ENCODE assay signal across 9 cellular contexts in genomic region chr11:128323381-128323780, GRCh38.
DNase-seq lines count a peak whose midpoint lies in the region; ATAC-seq and TF ChIP-seq lines count a peak whose summit lies in the region.
"Had no signal": no experiment of that assay in that cellular context is flagged by ENCODE, and none has a peak within 500 bp of the region (broad histone marks: within the 10 kb centered on the region; RNA-seq: fewer than 3 reads in every experiment).

No MANE protein-coding gene starts in this region.

- H3K27me3 ChIP-seq in OCI-LY3 (ENCODE audit: low read depth, low read length), result no peaks in the 10 kb centered on the region
- no peaks in the 10 kb centered on the region for H3K27me3 ChIP-seq in transverse colon
- peaks cover 0 to 5% (median 0%) of the 10 kb centered on the region in 45 donors for H3K27me3 ChIP-seq in dorsolateral prefrontal cortex

- peak; percentile 45 for DNase-seq in AG08396 (ENCODE audit: low spot score)
- peak; percentile 45 for DNase-seq in fibroblast of villous mesenchyme (ENCODE audit: low read depth)
- peak; percentile 40 for DNase-seq in transverse colon
- DNase-seq in cortex of kidney (lab: John Stamatoyannopoulos, UW), result no peak
- DNase-seq in dorsolateral prefrontal cortex, result no peak

- WGBS in transverse colon (ENCODE audit: low coverage in 1 of 2), 2 donors, result 59 to 88% methylated on average over 2 of the region's 2 CpGs

- no peak overlapping the region for H3K27ac ChIP-seq in OCI-LY3 (ENCODE audit: low read length)
- peak overlapping the region; percentile 10 to 66 (median 42) for H3K27ac ChIP-seq in transverse colon
- H3K27ac ChIP-seq in dorsolateral prefrontal cortex, result no peak overlapping the region
- H3K27ac ChIP-seq: epithelial cell of prostate had no signal

- H3K79me2 ChIP-seq in OCI-LY3 (ENCODE audit: low read length), result no peaks in the 10 kb centered on the region

- H3K9ac ChIP-seq in OCI-LY3 (ENCODE audit: low read length), result no peak overlapping the region

- H3K4me1 ChIP-seq in OCI-LY3 (ENCODE audit: low read length), result peaks cover 54% of the 10 kb centered on the region
- H3K4me1 ChIP-seq in transverse colon, result peaks cover 0 to 8% (median 2%) of the 10 kb centered on the region in 4 donors

- TF ChIP-seq CTCF in OCI-LY3 (IDR thresholded peaks at IDR 0.05; ENCODE audit: low read depth, low read length) (peak; percentile 67), fibroblast of villous mesenchyme (IDR thresholded peaks at IDR 0.05; ENCODE audit: insufficient read depth, low read depth, low read length) (peak; percentile 55), transverse colon (IDR thresholded peaks at IDR 0.05) (peak; percentile 11 to 53 (median 26)), dorsolateral prefrontal cortex (IDR thresholded peaks at IDR 0.05 in 54 of 56, conservative IDR thresholded peaks at IDR 0.05 in 2 of 56; ENCODE audit: low read depth in 1 of 56, partially characterized antibody in 56 of 56) (peak in 12 of 56 donors; percentile 7 to 40 (median 19))

- no peaks in the 10 kb centered on the region for H4K20me1 ChIP-seq in OCI-LY3 (ENCODE audit: insufficient read depth, low read length)

- H2AFZ ChIP-seq in OCI-LY3 (ENCODE audit: low read depth, low read length), result no peak overlapping the region

- H3K9me3 ChIP-seq in OCI-LY3 (ENCODE audit: insufficient read depth, low read length) (no peaks in the 10 kb centered on the region), transverse colon (no peaks in the 10 kb centered on the region)

- TF ChIP-seq EP300 in transverse colon (IDR thresholded peaks at IDR 0.05; ENCODE audit: low read depth), result no peak

- in situ Hi-C loops in transverse colon (cut with MboI; ENCODE audit: low pct_ligation_motif_present in 1 of 4, low pct_unique_long_range_greater_than_20kb in 1 of 4, low sequenced_read_pairs in 3 of 4), result loop anchor here in 1 of 4 donors (25.0 kb wide), 1 partner anchor 139 kb away; no protein-coding TSS in a partner anchor

- no peak for TF ChIP-seq POLR2A in transverse colon (IDR thresholded peaks at IDR 0.05)

- H3K4me2 ChIP-seq in OCI-LY3 (ENCODE audit: low read length), result no peak overlapping the region

- no peak overlapping the region for H3K4me3 ChIP-seq in OCI-LY3 (ENCODE audit: low read length)
- no peak overlapping the region for H3K4me3 ChIP-seq in fibroblast of villous mesenchyme (ENCODE audit: low read depth, low read length)
- H3K4me3 ChIP-seq in transverse colon, result no peak overlapping the region
- no peak overlapping the region for H3K4me3 ChIP-seq in dorsolateral prefrontal cortex

- H3K36me3 ChIP-seq in OCI-LY3 (replicated peaks; ENCODE audit: low read depth, low read length) (no peaks in the 10 kb centered on the region), transverse colon (no peaks in the 10 kb centered on the region)

- intact Hi-C loops in transverse colon (cut with DNase I; ENCODE audit: low total_unique reads) (loop anchor here (5.0 kb wide), 1 partner anchor 49 kb away; no protein-coding TSS in a partner anchor), dorsolateral prefrontal cortex (cut with DNase I) (no loop called here)

- ATAC-seq in GM18907 (IDR thresholded peaks at IDR 0.05; ENCODE audit: unreplicated experiment) (peak; percentile 37), GM18858 (IDR thresholded peaks at IDR 0.05; ENCODE audit: unreplicated experiment) (no peak)

Comparison
In these comparisons a context has a peak if more than half of its experiments do, and no peak if none do; other contexts are left out.
1. DNase-seq: peak in AG08396 (single experiment), fibroblast of villous mesenchyme (single experiment) and transverse colon (single experiment); none in cortex of kidney (single experiment) and dorsolateral prefrontal cortex (0 of 10).
2. H3K27ac ChIP-seq: peak in transverse colon (4 of 4); none in OCI-LY3 (single experiment) and dorsolateral prefrontal cortex (0 of 59).